ENCODE assay signal across 8 cellular contexts in genomic region chr19:46788101-46788967, GRCh38. TPM values are rescaled to one million over a fixed set of nuclear protein-coding genes. Genes with fewer than 3 reads are reported as not detected.
DNase-seq lines count a peak whose midpoint lies in the region; ATAC-seq and TF ChIP-seq lines count a peak whose summit lies in the region.

Gene SLC1A5, minus strand, starts transcription at chr19:46788594. Its CDS starts 629 bp downstream, at chr19:46787965.

- H3K9me3 ChIP-seq in PC-9 (ENCODE audit: insufficient read depth, low read depth), result no peaks in the 10 kb centered on the region
- no peaks in the 10 kb centered on the region for H3K9me3 ChIP-seq in esophagus (ENCODE audit: control insufficient read depth in 2 of 2, insufficient read depth in 1 of 2, low read depth in 1 of 2, low read length in 1 of 2)
- no peaks in the 10 kb centered on the region for H3K9me3 ChIP-seq in muscle layer of colon (ENCODE audit: low read length)

- peaks cover 48% of the 10 kb centered on the region for H3K79me2 ChIP-seq in PC-9 (ENCODE audit: low read depth)

- peak within 1 kb of the TSS; percentile 92 for H3K27ac ChIP-seq in PC-9
- H3K27ac ChIP-seq in esophagus (ENCODE audit: low read depth in 2 of 2, low read length in 1 of 2), result peak within 1 kb of the TSS; percentile 95 to 97
- H3K27ac ChIP-seq in muscle layer of colon (ENCODE audit: low read depth, low read length), result peak within 1 kb of the TSS; percentile 59

- TSS peak; percentile 76 for BruUV-seq in PC-9 (replicated peaks; lab: Mats Ljungman, UMichigan)

- H3K4me1 ChIP-seq in PC-9 (replicated peaks; ENCODE audit: insufficient read depth) (peaks cover 40% of the 10 kb centered on the region), esophagus (ENCODE audit: control insufficient read depth in 2 of 2, insufficient read depth in 2 of 2, low read length in 1 of 2) (peaks cover 3 to 22% of the 10 kb centered on the region in 2 donors), muscle layer of colon (ENCODE audit: insufficient read depth, low read length) (peaks cover 29% of the 10 kb centered on the region)

- no peaks in the 10 kb centered on the region for H3K27me3 ChIP-seq in PC-9 (ENCODE audit: insufficient read depth, low read depth)
- no peaks in the 10 kb centered on the region for H3K27me3 ChIP-seq in esophagus (ENCODE audit: control insufficient read depth in 1 of 2, insufficient read depth in 2 of 2, low read length in 2 of 2)
- no peaks in the 10 kb centered on the region for H3K27me3 ChIP-seq in muscle layer of colon (ENCODE audit: control insufficient read depth in 1 of 2, insufficient read depth in 2 of 2, low read length in 2 of 2)

- no peak for TF ChIP-seq CTCF in PC-9 (conservative IDR thresholded peaks at IDR 0.05)

- CTCF ChIA-PET in PC-9 (lab: Charles Lee), result interaction anchor here (0.6 kb wide), 1 partner anchor 41 kb away, joined by 12 read pairs; no protein-coding TSS in a partner anchor

- intact Hi-C loops in PC-9 (cut with micrococcal nuclease; ENCODE audit: unreplicated experiment), result loop anchor here (1.0 to 5.0 kb wide), 3 partner anchors 37 to 114 kb away; no protein-coding TSS in a partner anchor

- peak; percentile 94 for DNase-seq in DMS 273 treated with DMSO at 0.1 percent for 48 hours (lab: John Stamatoyannopoulos, UW)
- DNase-seq in KG1 (lab: John Stamatoyannopoulos, UW), result peak; percentile 97
- peak; percentile 94 to 98 for DNase-seq in PC-9
- DNase-seq in activated T-cell treated with anti-CD3 and anti-CD28 coated beads for 4 hours, result peak; percentile 99
- DNase-seq in stimulated activated CD8-positive, alpha-beta memory T cell treated with anti-CD3 and anti-CD28 coated beads, Interleukin-4, amount 100 ng/mL, for 48 hours, result peak; percentile 100

- peak; percentile 49 for ATAC-seq in GM21576 (IDR thresholded peaks at IDR 0.05; ENCODE audit: unreplicated experiment)

- 0 out of 2 replicates have a peak within 1 kb of the TSS, but pooled peaks have one; percentile 28 for H2AFZ ChIP-seq in PC-9

- 1% methylated on average over 41 to 52 of the region's 52 CpGs for WGBS in esophagus, 2 donors

- H3K36me3 ChIP-seq in PC-9 (ENCODE audit: low read depth) (peaks cover 22% of the 10 kb centered on the region), esophagus (ENCODE audit: control insufficient read depth in 2 of 2, insufficient read depth in 2 of 2, low read length in 1 of 2) (peaks cover 0 to 5% of the 10 kb centered on the region in 2 donors), muscle layer of colon (ENCODE audit: insufficient read depth, low read length) (no peaks in the 10 kb centered on the region)

- POLR2A ChIA-PET in PC-9 (lab: Charles Lee; ENCODE audit: unreplicated experiment), result interaction anchor here (0.5 to 0.7 kb wide), 6 partner anchors 18 to 437 kb away, joined by 3 to 16 read pairs (median 5); partner anchors contain the start of gene PRKD2

- H3F3A ChIP-seq in PC-9 (ENCODE audit: insufficient read depth, low read depth), result peaks cover 56% of the 10 kb centered on the region

- H3K4me3 ChIP-seq in PC-9, result peak within 1 kb of the TSS; percentile 98
- H3K4me3 ChIP-seq in esophagus (ENCODE audit: low read depth in 1 of 2, low read length in 2 of 2), result peak within 1 kb of the TSS; percentile 73 to 87
- H3K4me3 ChIP-seq in muscle layer of colon (ENCODE audit: low read depth in 1 of 2, low read length in 2 of 2), result peak within 1 kb of the TSS; percentile 75 to 79

- no peaks in the 10 kb centered on the region for H3K9me2 ChIP-seq in PC-9 (ENCODE audit: insufficient read depth)

- H4K20me1 ChIP-seq in PC-9 (ENCODE audit: insufficient read depth), result peaks cover 5% of the 10 kb centered on the region; the same call in 1 of the 2 replicates

- H3K4me2 ChIP-seq in PC-9, result peak within 1 kb of the TSS; percentile 83

- peak within 1 kb of the TSS; percentile 36 for H3K9ac ChIP-seq in muscle layer of colon (ENCODE audit: low read length)

RNA-seq across cellular contexts. Expression of gene SLC1A5, which starts in this region (rescaled TPM):
- total RNA-seq in PC-9 (2021), result 218 and 264 TPM in 2 replicates
- polyA plus RNA-seq in esophagus, result 10 to 100 TPM; 40.3 to 84.4 TPM

Comparison
In these comparisons a context has a peak if more than half of its experiments do, and no peak if none do; other contexts are left out.
1. Peak in every context shown above with its lines: DNase-seq, ATAC-seq, H3K4me3 ChIP-seq and H3K27ac ChIP-seq.